ENCODE assay signal across 8 cellular contexts in genomic region chr3:45167011-45167911, GRCh38. TPM values are rescaled to one million over a fixed set of nuclear protein-coding genes. Genes with fewer than 3 reads are reported as not detected.
DNase-seq lines count a peak whose midpoint lies in the region; TF ChIP-seq lines count a peak whose summit lies in the region.

No MANE protein-coding gene starts in this region.

- H3K36me3 ChIP-seq in Peyer's patch: no peaks in the 10 kb centered on the region

- peak; percentile 1 for DNase-seq in NK-92 treated with Interleukin-12 subunit alpha and Interleukin-12 subunit beta, amount 100 ng/mL, for 24 hours (lab: John Stamatoyannopoulos, UW)
- no peak for DNase-seq in NK-92 (lab: John Stamatoyannopoulos, UW; ENCODE audit: unreplicated experiment)
- DNase-seq in HT1080 (ENCODE audit: low read depth): peak; percentile 99
- peak; percentile 48 to 94 (median 92) for DNase-seq in Peyer's patch
- peak; percentile 76 for DNase-seq in activated T-helper 1 cell treated with anti-CD3 and anti-CD28 coated beads, Interleukin-12 subunit alpha, Interleukin-12 subunit beta, Interleukin-2, Interleukin-4 antibody, amounts not matched to agents 30 ng/mL and 10 ng/mL and 1 ng/mL, durations not matched to agents 14 hours and 24 hours and 36 hours (ENCODE audit: low spot score)
- DNase-seq in fibroblast of mammary gland (ENCODE audit: low read depth): peak; percentile 87
- DNase-seq in stimulated activated naive CD4-positive, alpha-beta T cell (lab: John Stamatoyannopoulos, UW): peak; percentile 49 to 74 (median 60)

- peaks cover 0 to 8% (median 3%) of the 10 kb centered on the region in 4 donors for H3K4me1 ChIP-seq in Peyer's patch

- H3K27me3 Mint-ChIP-seq in activated T-helper 1 cell treated with anti-CD3 and anti-CD28 coated beads, Interleukin-12 subunit alpha, Interleukin-12 subunit beta, Interleukin-2, Interleukin-4 antibody, amounts not matched to agents 30 ng/mL and 10 ng/mL and 1 ng/mL, durations not matched to agents 14 hours and 24 hours and 36 hours (ENCODE audit: insufficient read depth): peaks cover 4% of the 10 kb centered on the region
- H3K27me3 Mint-ChIP-seq in nephron (ENCODE audit: low read depth): peaks cover 18% of the 10 kb centered on the region

- H3K4me3 Mint-ChIP-seq in activated T-helper 1 cell treated with anti-CD3 and anti-CD28 coated beads, Interleukin-12 subunit alpha, Interleukin-12 subunit beta, Interleukin-2, Interleukin-4 antibody, amounts not matched to agents 30 ng/mL and 10 ng/mL and 1 ng/mL, durations not matched to agents 14 hours and 24 hours and 36 hours: peak overlapping the region; percentile 72
- peak overlapping the region; percentile 10 to 28 (median 21) for H3K4me3 Mint-ChIP-seq in nephron

- H3K9me3 Mint-ChIP-seq in activated T-helper 1 cell treated with anti-CD3 and anti-CD28 coated beads, Interleukin-12 subunit alpha, Interleukin-12 subunit beta, Interleukin-2, Interleukin-4 antibody, amounts not matched to agents 30 ng/mL and 10 ng/mL and 1 ng/mL, durations not matched to agents 14 hours and 24 hours and 36 hours: peaks cover 6% of the 10 kb centered on the region
- H3K9me3 Mint-ChIP-seq in nephron: peaks cover 6% of the 10 kb centered on the region

- H3K4me1 Mint-ChIP-seq in activated T-helper 1 cell treated with anti-CD3 and anti-CD28 coated beads, Interleukin-12 subunit alpha, Interleukin-12 subunit beta, Interleukin-2, Interleukin-4 antibody, amounts not matched to agents 30 ng/mL and 10 ng/mL and 1 ng/mL, durations not matched to agents 14 hours and 24 hours and 36 hours (ENCODE audit: low read depth): peaks cover 44% of the 10 kb centered on the region
- peaks cover 37% of the 10 kb centered on the region for H3K4me1 Mint-ChIP-seq in nephron

- peaks cover 4% of the 10 kb centered on the region for H3K36me3 Mint-ChIP-seq in activated T-helper 1 cell treated with anti-CD3 and anti-CD28 coated beads, Interleukin-12 subunit alpha, Interleukin-12 subunit beta, Interleukin-2, Interleukin-4 antibody, amounts not matched to agents 30 ng/mL and 10 ng/mL and 1 ng/mL, durations not matched to agents 14 hours and 24 hours and 36 hours (ENCODE audit: low read depth)
- H3K36me3 Mint-ChIP-seq in nephron (ENCODE audit: low read depth): no peaks in the 10 kb centered on the region

- H3K27me3 ChIP-seq in Peyer's patch: no peaks in the 10 kb centered on the region

- H3K9me3 ChIP-seq in Peyer's patch: no peaks in the 10 kb centered on the region

- H3K4me3 ChIP-seq in Peyer's patch (no peak overlapping the region), fibroblast of mammary gland (ENCODE audit: control insufficient read depth, low read depth, low read length) (no peak overlapping the region)

- peak overlapping the region; percentile 93 for H3K27ac Mint-ChIP-seq in activated T-helper 1 cell treated with anti-CD3 and anti-CD28 coated beads, Interleukin-12 subunit alpha, Interleukin-12 subunit beta, Interleukin-2, Interleukin-4 antibody, amounts not matched to agents 30 ng/mL and 10 ng/mL and 1 ng/mL, durations not matched to agents 14 hours and 24 hours and 36 hours
- H3K27ac Mint-ChIP-seq in nephron: peak overlapping the region; percentile 13 to 71 (median 55)

- peak overlapping the region in 2 of 4 donors; percentile 33 to 36 for H3K27ac ChIP-seq in Peyer's patch

- intact Hi-C loops in activated T-helper 1 cell treated with anti-CD3 and anti-CD28 coated beads, Interleukin-12 subunit alpha, Interleukin-12 subunit beta, Interleukin-2, Interleukin-4 antibody, amounts not matched to agents 30 ng/mL and 10 ng/mL and 1 ng/mL, durations not matched to agents 14 hours and 24 hours and 36 hours (cut with micrococcal nuclease): loop anchor here (1.0 to 5.0 kb wide), 7 partner anchors 22 to 185 kb away; partner anchors contain the start of gene TMEM158

- no peak for TF ChIP-seq POLR2A in Peyer's patch (IDR thresholded peaks at IDR 0.05)

- TF ChIP-seq CTCF in Peyer's patch (IDR thresholded peaks at IDR 0.05): peak in 1 of 6 experiments; percentile 13
- TF ChIP-seq CTCF in fibroblast of mammary gland (conservative IDR thresholded peaks at IDR 0.05; ENCODE audit: control insufficient read depth, insufficient read depth, low read depth, low read length): no peak
- TF ChIP-seq CTCF in nephron (IDR thresholded peaks at IDR 0.05; ENCODE audit: unreplicated experiment in 3 of 3): no peak

RNA-seq across cellular contexts. Expression of gene CDCP1, which starts 21.1 kb away (rescaled TPM):
- total RNA-seq in HT1080 (2014; rRNA removed; shearing (Covaris generic)): 16.9 and 23.8 TPM in 2 replicates
- polyA plus RNA-seq in HT1080 (2015; cell fraction: cytosol; rRNA removed): 45.0 and 51.3 TPM in 2 replicates
- polyA plus RNA-seq in HT1080 (2015; cell fraction: nucleus; rRNA removed): 49.2 and 55.4 TPM in 2 replicates
- 10 to 100 TPM; 29.7 to 68.3 (median 61.5) TPM for total RNA-seq in Peyer's patch
- 0.98 and 1.2 TPM in 2 replicates for total RNA-seq in activated T-helper 1 cell treated with anti-CD3 and anti-CD28 coated beads, Interleukin-12 subunit alpha, Interleukin-12 subunit beta, Interleukin-2, Interleukin-4 antibody, amounts not matched to agents 30 ng/mL and 10 ng/mL and 1 ng/mL, durations not matched to agents 14 hours and 24 hours and 36 hours

RNA-seq across cellular contexts. Expression of gene TMEM158, which starts 58.8 kb away (rescaled TPM):
- total RNA-seq in HT1080 (2014; rRNA removed; shearing (Covaris generic)): 248 and 364 TPM in 2 replicates
- polyA plus RNA-seq in HT1080 (2015; cell fraction: cytosol; rRNA removed): 419 and 467 TPM in 2 replicates
- 122 and 123 TPM in 2 replicates for polyA plus RNA-seq in HT1080 (2015; cell fraction: nucleus; rRNA removed)
- total RNA-seq in Peyer's patch: 1 to 10 TPM in 3 of 4 donors, under 1 TPM in 1; 0.40 to 5.0 (median 1.8) TPM
- 0.26 and 0.61 TPM in 2 replicates for total RNA-seq in activated T-helper 1 cell treated with anti-CD3 and anti-CD28 coated beads, Interleukin-12 subunit alpha, Interleukin-12 subunit beta, Interleukin-2, Interleukin-4 antibody, amounts not matched to agents 30 ng/mL and 10 ng/mL and 1 ng/mL, durations not matched to agents 14 hours and 24 hours and 36 hours

Comparison
In these comparisons a context has a peak if more than half of its experiments do, and no peak if none do; other contexts are left out.
1. RNA of gene TMEM158, which starts 58.8 kb away (total RNA-seq): 248 to 364 TPM in HT1080; 0.40 to 5.0 TPM in Peyer's patch and 0.26 to 0.61 TPM in activated T-helper 1 cell treated with anti-CD3 and anti-CD28 coated beads, Interleukin-12 subunit alpha, Interleukin-12 subunit beta, Interleukin-2, Interleukin-4 antibody, amounts not matched to agents 30 ng/mL and 10 ng/mL and 1 ng/mL, durations not matched to agents 14 hours and 24 hours and 36 hours; every median in the first group is over 10 times any median in the second.